In genomic region chr1:167219194-167219593, GRCh38 we compare ENCODE assay signal across 8 cellular contexts. TPM values are rescaled to one million over a fixed set of nuclear protein-coding genes. Genes with fewer than 3 reads are reported as not detected.
DNase-seq lines count a peak whose midpoint lies in the region; ATAC-seq and TF ChIP-seq lines count a peak whose summit lies in the region.

No MANE protein-coding gene starts in this region.

- H3K27me3 Mint-ChIP-seq in CD8-positive, alpha-beta memory T cell: peaks cover 0 to 5% of the 10 kb centered on the region in 2 donors
- H3K27me3 Mint-ChIP-seq in nephron (ENCODE audit: low read depth): no peaks in the 10 kb centered on the region

- H2AFZ ChIP-seq in Karpas-422 (ENCODE audit: low read length) (no peak overlapping the region), mammary epithelial cell (ENCODE audit: low read depth, low read length) (peak overlapping the region; percentile 93)

- H3K4me3 ChIP-seq in CD8-positive, alpha-beta memory T cell (ENCODE audit: low read length): peak overlapping the region; percentile 100
- H3K4me3 ChIP-seq in Karpas-422 (ENCODE audit: low read length): peak overlapping the region; percentile 82
- peak overlapping the region in 2 of 3 experiments; percentile 76 to 90 for H3K4me3 ChIP-seq in mammary epithelial cell (replicated peaks in 1 of 3; ENCODE audit: insufficient read depth in 1 of 3, low read depth in 2 of 3, low read length in 3 of 3)

- no peaks in the 10 kb centered on the region for H3K27me3 ChIP-seq in CD8-positive, alpha-beta memory T cell (ENCODE audit: insufficient read depth, low read length, poor library complexity, severe bottlenecking)
- H3K27me3 ChIP-seq in Karpas-422 (ENCODE audit: low read length) (no peaks in the 10 kb centered on the region), mammary epithelial cell (ENCODE audit: insufficient read depth, low read length) (no peaks in the 10 kb centered on the region)

- no peaks in the 10 kb centered on the region for H3K9me3 Mint-ChIP-seq in CD8-positive, alpha-beta memory T cell
- peaks cover 5% of the 10 kb centered on the region for H3K9me3 Mint-ChIP-seq in nephron

- dilution Hi-C loops in mammary epithelial cell (cut with HindIII; ENCODE audit: low sequenced_read_pairs): no loop called here

- H3K9ac ChIP-seq in Karpas-422 (ENCODE audit: low read length): peak overlapping the region; percentile 91
- H3K9ac ChIP-seq in mammary epithelial cell (ENCODE audit: insufficient read depth, low read length): peak overlapping the region; percentile 78

- no peaks in the 10 kb centered on the region for H3K9me2 ChIP-seq in Karpas-422 (replicated peaks; ENCODE audit: insufficient read depth, low read length)

- no peak for DNase-seq in CD8-positive, alpha-beta memory T cell
- no peak for DNase-seq in Karpas-422
- no peak for DNase-seq in mammary epithelial cell
- no peak for DNase-seq in nucleus accumbens (lab: John Stamatoyannopoulos, UW)
- no peak for DNase-seq in glomerular visceral epithelial cell (ENCODE audit: extremely low spot score)
- DNase-seq in effector CD4-positive, alpha-beta T cell: no peak

- H3K4me1 Mint-ChIP-seq in CD8-positive, alpha-beta memory T cell: peaks cover 22 to 35% (median 31%) of the 10 kb centered on the region in 3 donors
- H3K4me1 Mint-ChIP-seq in nephron: peaks cover 20% of the 10 kb centered on the region

- intact Hi-C loops in mammary epithelial cell (cut with micrococcal nuclease): no loop called here

- H3K27ac Mint-ChIP-seq in CD8-positive, alpha-beta memory T cell: peak overlapping the region in 6 of 8 donors; percentile 7 to 97 (median 92)
- H3K27ac Mint-ChIP-seq in nephron: peak overlapping the region; percentile 79 to 95 (median 93)

- CTCF ChIA-PET in CD8-positive, alpha-beta memory T cell (lab: Charles Lee): interaction anchor here (0.9 to 3.6 kb wide), 14 partner anchors 11 to 309 kb away, joined by 3 to 20 read pairs (median 6); partner anchors contain the start of genes CD247 and STYXL2
- CTCF ChIA-PET in mammary epithelial cell (lab: Charles Lee; ENCODE audit: low non-redundant PET): no interaction called here

- ATAC-seq in HG02852 (IDR thresholded peaks at IDR 0.05; ENCODE audit: unreplicated experiment): no peak

- H3K36me3 Mint-ChIP-seq in CD8-positive, alpha-beta memory T cell: peaks cover 0 to 14% (median 0%) of the 10 kb centered on the region in 3 donors
- H3K36me3 Mint-ChIP-seq in nephron (ENCODE audit: low read depth): no peaks in the 10 kb centered on the region

- peaks cover 28% of the 10 kb centered on the region for H3K4me1 ChIP-seq in CD8-positive, alpha-beta memory T cell (ENCODE audit: insufficient read depth, low read length)
- H3K4me1 ChIP-seq in Karpas-422 (ENCODE audit: low read length) (peaks cover 38% of the 10 kb centered on the region), mammary epithelial cell (ENCODE audit: insufficient read depth, low read length) (peaks cover 12% of the 10 kb centered on the region)

- in situ Hi-C loops in mammary epithelial cell (cut with MboI; ENCODE audit: low sequenced_read_pairs in 2 of 2): loop anchor here in 1 of 2 donors (10.0 kb wide), 1 partner anchor 154 kb away; no protein-coding TSS in a partner anchor

- peaks cover 18% of the 10 kb centered on the region for H3K79me2 ChIP-seq in Karpas-422 (ENCODE audit: low read length)
- peaks cover 28% of the 10 kb centered on the region for H3K79me2 ChIP-seq in mammary epithelial cell (ENCODE audit: insufficient read depth, low read length)

- peak overlapping the region; percentile 87 for H3K27ac ChIP-seq in CD8-positive, alpha-beta memory T cell (ENCODE audit: low read depth, low read length)
- peak overlapping the region; percentile 95 for H3K27ac ChIP-seq in Karpas-422 (ENCODE audit: low read length)
- H3K27ac ChIP-seq in mammary epithelial cell (ENCODE audit: insufficient read depth, low read depth, low read length): peak overlapping the region; percentile 91

- 45% methylated on average over 5 of the region's 5 CpGs for WGBS in mammary epithelial cell (ENCODE audit: low coverage, missing lambda C conversion rate)

- no peaks in the 10 kb centered on the region for H3K36me3 ChIP-seq in CD8-positive, alpha-beta memory T cell (ENCODE audit: insufficient read depth, low read length)
- H3K36me3 ChIP-seq in Karpas-422 (ENCODE audit: insufficient read depth, low read length): no peaks in the 10 kb centered on the region
- H3K36me3 ChIP-seq in mammary epithelial cell (ENCODE audit: insufficient read depth, low read length): no peaks in the 10 kb centered on the region

- H4K20me1 ChIP-seq in Karpas-422 (ENCODE audit: insufficient read depth, low read depth, low read length) (no peaks in the 10 kb centered on the region; the same call in 1 of the 2 replicates), mammary epithelial cell (ENCODE audit: insufficient read depth, low read length) (no peaks in the 10 kb centered on the region)

- H3K9me3 ChIP-seq in CD8-positive, alpha-beta memory T cell (ENCODE audit: low read length): no peaks in the 10 kb centered on the region
- no peaks in the 10 kb centered on the region for H3K9me3 ChIP-seq in Karpas-422 (ENCODE audit: low read length)
- H3K9me3 ChIP-seq in mammary epithelial cell (replicated peaks; ENCODE audit: insufficient read depth, low read length): no peaks in the 10 kb centered on the region

- POLR2A ChIA-PET in CD8-positive, alpha-beta memory T cell (lab: Charles Lee): interaction anchor here (1.5 to 1.7 kb wide), 2 partner anchors 298 to 495 kb away, joined by 3 to 15 read pairs; partner anchors contain the start of gene CD247

- H3K4me3 Mint-ChIP-seq in CD8-positive, alpha-beta memory T cell: peak overlapping the region; percentile 91 to 98 (median 92)
- H3K4me3 Mint-ChIP-seq in nephron: peak overlapping the region; percentile 95 to 99 (median 95)

- no TSS peak for BruUV-seq in mammary epithelial cell (replicated peaks; lab: Mats Ljungman, UMichigan)

- TF ChIP-seq CTCF in mammary epithelial cell (conservative IDR thresholded peaks at IDR 0.05 in 1 of 2, IDR thresholded peaks at IDR 0.05 in 1 of 2; ENCODE audit: extremely low read depth in 1 of 2, insufficient read depth in 1 of 2, low read depth in 1 of 2, low read length in 2 of 2) (no peak), nephron (IDR thresholded peaks at IDR 0.05; ENCODE audit: unreplicated experiment in 3 of 3) (no peak)

- H3K4me2 ChIP-seq in Karpas-422 (ENCODE audit: low read depth, low read length, poor library complexity, severe bottlenecking): peak overlapping the region; percentile 100
- peak overlapping the region; percentile 99 for H3K4me2 ChIP-seq in mammary epithelial cell (ENCODE audit: insufficient read depth, low read depth, low read length)

RNA-seq across cellular contexts. Expression of gene POU2F1, which starts 1.5 kb away (rescaled TPM):
- total RNA-seq in CD8-positive, alpha-beta memory T cell: 10 to 100 TPM; 12.3 to 13.5 TPM
- polyA plus RNA-seq in CD8-positive, alpha-beta memory T cell: 11.8 TPM
- 17.2 and 43.2 TPM in 2 replicates for total RNA-seq in Karpas-422 (2014; rRNA removed; shearing (Covaris generic); ENCODE audit: low replicate concordance)
- 10 to 100 TPM; 10.2 to 14.4 TPM for total RNA-seq in mammary epithelial cell
- polyA plus RNA-seq in mammary epithelial cell: 8.9 TPM
- 6.0 TPM for polyA minus RNA-seq in mammary epithelial cell
